12 cellular contexts compared by ENCODE assay signal in the genomic region with DNA sequence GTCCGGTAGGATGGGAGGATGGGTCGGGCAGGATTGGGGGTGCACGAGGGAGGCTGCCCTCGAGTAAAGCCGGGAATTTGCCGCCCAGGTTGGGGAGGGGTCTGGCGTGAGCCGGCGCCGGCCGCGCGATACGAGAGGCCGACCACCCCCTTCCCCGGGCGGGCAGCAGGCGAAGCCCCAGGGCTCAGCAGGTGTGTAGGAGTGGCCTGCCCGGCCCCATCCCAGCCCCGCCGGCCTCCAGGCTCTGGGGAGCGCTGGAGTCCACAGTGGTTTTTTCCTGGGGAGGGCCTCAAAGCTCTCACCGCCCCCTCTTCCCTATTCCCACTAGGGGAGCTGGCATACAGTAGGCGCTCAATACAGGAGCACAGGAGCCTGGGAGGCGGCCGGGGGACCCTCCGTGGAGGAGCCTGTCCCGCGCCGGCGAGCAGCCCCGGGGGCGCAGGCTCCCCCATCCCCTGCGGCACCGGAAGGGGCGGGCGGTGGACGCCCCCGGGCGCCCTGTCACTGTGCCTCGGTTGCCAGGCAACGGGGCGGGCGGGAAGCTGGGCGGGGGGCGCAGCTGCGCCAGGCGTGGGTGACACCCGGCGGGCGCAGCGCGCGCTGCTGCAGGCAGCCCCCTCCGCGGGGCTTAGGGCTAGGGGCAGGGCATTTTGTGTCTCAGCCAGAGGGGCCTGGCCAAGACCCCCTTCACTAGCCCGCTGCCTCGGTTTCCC. TPM values are rescaled to one million over a fixed set of nuclear protein-coding genes. Genes with fewer than 3 reads are reported as not detected.
DNase-seq lines count a peak whose midpoint lies in the region; ATAC-seq and TF ChIP-seq lines count a peak whose summit lies in the region.
"Had no signal": no experiment of that assay in that cellular context is flagged by ENCODE, and none has a peak within 500 bp of the region (broad histone marks: within the 10 kb centered on the region; RNA-seq: fewer than 3 reads in every experiment).

No MANE protein-coding gene starts in this region.

- no peak overlapping the region for H3K27ac ChIP-seq in right lobe of liver
- H3K27ac ChIP-seq: C4-2B, coronary artery had no signal

- intact Hi-C loops in right lobe of liver (cut with DNase I): no loop called here

- no peaks in the 10 kb centered on the region for H3K27me3 ChIP-seq in right lobe of liver

- no peaks in the 10 kb centered on the region for H3K36me3 ChIP-seq in right lobe of liver

- no peak for ATAC-seq in right lobe of liver
- no peak for ATAC-seq in HG03469 (IDR thresholded peaks at IDR 0.05; ENCODE audit: unreplicated experiment)
- ATAC-seq in GM21515 (IDR thresholded peaks at IDR 0.05; ENCODE audit: unreplicated experiment): no peak
- ATAC-seq: activated CD4-positive, CD25-positive, alpha-beta regulatory T cell treated with anti-CD3 and anti-CD28 coated beads, Interleukin-2, amount 50 U/mL, for 24 hours; stimulated activated effector memory CD8-positive, alpha-beta T cell treated with anti-CD3 and anti-CD28 coated beads, Interleukin-12 subunit alpha, Interleukin-12 subunit beta, amount 100 ng/mL, for 72 hours had no signal

- H3K4me1 ChIP-seq in right lobe of liver: peaks cover 0 to 29% (median 8%) of the 10 kb centered on the region in 4 donors

- H3K4me3 ChIP-seq in right lobe of liver: no peak overlapping the region
- H3K4me3 ChIP-seq: coronary artery had no signal

- peak; percentile 51 for DNase-seq in Ammon's horn (ENCODE audit: low spot score)
- DNase-seq in NAMALWA (ENCODE audit: low spot score): peak; percentile 83
- DNase-seq in activated T-helper 9 cell treated with anti-CD3 and anti-CD28 coated beads, Interleukin-2, amount 50 U/mL, for 16 hours (ENCODE audit: low read depth): peak; percentile 42
- DNase-seq in right lobe of liver: peak in 2 of 3 donors; percentile 37 to 57
- DNase-seq in GM19238 (ENCODE audit: insufficient read length, low spot score): no peak
- DNase-seq in NCI-H1930 (lab: John Stamatoyannopoulos, UW): no peak

- no peak for TF ChIP-seq CTCF in right lobe of liver (IDR thresholded peaks at IDR 0.05)

- no peaks in the 10 kb centered on the region for H3K9me3 ChIP-seq in right lobe of liver

- no peak for TF ChIP-seq POLR2A in right lobe of liver (IDR thresholded peaks at IDR 0.05)

- WGBS in right lobe of liver (ENCODE audit: insufficient coverage, low coverage, low lambda C conversion rate, missing lambda C conversion rate): 60% methylated on average over 1 of the region's 58 CpGs

RNA-seq across cellular contexts. Expression of a gene that starts 3.5 kb away (rescaled TPM):
- 10 to 100 TPM in 4 of 6 experiments, 1 to 10 TPM in 2; 8.0 to 17.7 (median 12.6) TPM for total RNA-seq in right lobe of liver

RNA-seq across cellular contexts. Expression of a gene that starts 11.6 kb away (rescaled TPM):
- total RNA-seq in right lobe of liver: 10 to 100 TPM in 5 of 6 experiments, 1 to 10 TPM in 1; 9.9 to 23.6 (median 10.8) TPM

RNA-seq across cellular contexts. Expression of a gene that starts 33.6 kb away (rescaled TPM):
- total RNA-seq in right lobe of liver: 10 to 100 TPM; 20.4 to 49.5 (median 23.5) TPM

RNA-seq across cellular contexts. Expression of a gene that starts 39.7 kb away (rescaled TPM):
- 1 to 10 TPM in 5 of 6 experiments, under 1 TPM in 1; 0.86 to 5.7 (median 3.1) TPM for total RNA-seq in right lobe of liver

RNA-seq across cellular contexts. Expression of a gene that starts 53.5 kb away (rescaled TPM):
- 1 to 10 TPM; 1.8 to 5.3 (median 2.7) TPM for total RNA-seq in right lobe of liver

Comparison
In these comparisons a context has a peak if more than half of its experiments do, and no peak if none do; other contexts are left out.
1. DNase-seq: peak in Ammon's horn (single experiment), NAMALWA (single experiment), activated T-helper 9 cell treated with anti-CD3 and anti-CD28 coated beads, Interleukin-2, amount 50 U/mL, for 16 hours (single experiment) and right lobe of liver (2 of 3); none in GM19238 (single experiment) and NCI-H1930 (0 of 2).